Comparison of ENCODE assay signal across 15 cellular contexts in genomic region chr17:37212184-37212583, GRCh38.
A peak's percentile ranks its signal among the peaks of the same experiment; 100 is the strongest.
DNase-seq lines count a peak whose midpoint lies in the region; ATAC-seq, FAIRE-seq and TF ChIP-seq lines count a peak whose summit lies in the region.
"Had no signal": no experiment of that assay in that cellular context is flagged by ENCODE, and none has a peak within 500 bp of the region (broad histone marks: within the 10 kb centered on the region; RNA-seq: fewer than 3 reads in every experiment).

No MANE protein-coding gene starts in this region.

- TF ChIP-seq CTCF in A673 (conservative IDR thresholded peaks at IDR 0.05; ENCODE audit: low read depth, low read length) (no peak), K562 (IDR thresholded peaks at IDR 0.05 in 2 of 3, conservative IDR thresholded peaks at IDR 0.05 in 1 of 3; ENCODE audit: insufficient read depth in 2 of 3, low read depth in 1 of 3, low read length in 3 of 3) (0 out of 6 replicates have a peak, but pooled peaks of 1 of the 3 experiments have one; percentile 13), gastroesophageal sphincter (IDR thresholded peaks at IDR 0.05) (no peak)

- POLR2A ChIA-PET in A673 (lab: Charles Lee; ENCODE audit: low non-redundant PET) (no interaction called here), K562 (lab: Yijun Ruan, JAX) (interaction anchor here (0.6 to 0.7 kb wide), 2 partner anchors 37 to 99 kb away, joined by 3 read pairs; no protein-coding TSS in a partner anchor)
- POLR2A ChIA-PET in activated CD4-positive, alpha-beta memory T cell treated with anti-CD3 and anti-CD28 coated beads for 36 hours (lab: Charles Lee), result interaction anchor here (0.5 kb wide), 1 partner anchor 149 kb away, joined by 4 read pairs; no protein-coding TSS in a partner anchor

- 85% methylated on average over 2 of the region's 2 CpGs for WGBS in K562 (ENCODE audit: insufficient coverage, low coverage, missing lambda C conversion rate)
- 70 to 82% methylated on average over 2 of the region's 2 CpGs for WGBS in gastroesophageal sphincter (ENCODE audit: low coverage in 1 of 2), 2 donors

- ATAC-seq in K562 (peak; percentile 51; the same call in 2 of the 3 replicates), gastroesophageal sphincter (no peak), HG02852 (IDR thresholded peaks at IDR 0.05; ENCODE audit: unreplicated experiment) (no peak)
- ATAC-seq: Right ventricle myocardium inferior had no signal

- H3K36me3 ChIP-seq in A673 (ENCODE audit: insufficient read depth, low read length, poor library complexity, severe bottlenecking), result no peaks in the 10 kb centered on the region
- H3K36me3 ChIP-seq in K562 (ENCODE audit: control insufficient read depth, insufficient read depth, low read length), result peaks cover 95% of the 10 kb centered on the region
- peaks cover 0 to 72% of the 10 kb centered on the region in 2 donors for H3K36me3 ChIP-seq in gastroesophageal sphincter
- H3K36me3 ChIP-seq: thyroid gland had no signal

- intact Hi-C loops in A673 (cut with micrococcal nuclease; ENCODE audit: unreplicated experiment), result no loop called here
- intact Hi-C loops in K562 (cut with micrococcal nuclease), result loop anchor here (10.0 kb wide), 1 partner anchor 587 kb away; no protein-coding TSS in a partner anchor
- intact Hi-C loops in activated CD4-positive, alpha-beta memory T cell treated with anti-CD3 and anti-CD28 coated beads for 36 hours (cut with micrococcal nuclease), result no loop called here

- H3K27ac Mint-ChIP-seq in activated CD4-positive, alpha-beta memory T cell treated with anti-CD3 and anti-CD28 coated beads for 36 hours, result no peak overlapping the region
- H3K27ac Mint-ChIP-seq: mesothelial cell of epicardium had no signal

- in situ Hi-C loops in K562 (cut with MboI), result no loop called here

- H2AFZ ChIP-seq in K562 (ENCODE audit: low read depth, low read length), result no peak overlapping the region

- no peaks in the 10 kb centered on the region for H3K27me3 ChIP-seq in A673 (replicated peaks; ENCODE audit: insufficient read depth, low read depth, low read length, poor library complexity)
- H3K27me3 ChIP-seq in K562 (ENCODE audit: control insufficient read depth in 2 of 2, insufficient read depth in 2 of 2, low read length in 2 of 2), result no peaks in the 10 kb centered on the region
- H3K27me3 ChIP-seq in gastroesophageal sphincter, result no peaks in the 10 kb centered on the region
- H3K27me3 ChIP-seq: thyroid gland had no signal

- H4K20me1 ChIP-seq in K562 (replicated peaks; ENCODE audit: control insufficient read depth, insufficient read depth, low read length), result no peaks in the 10 kb centered on the region

- no peaks in the 10 kb centered on the region for H3K9me3 Mint-ChIP-seq in activated CD4-positive, alpha-beta memory T cell treated with anti-CD3 and anti-CD28 coated beads for 36 hours
- H3K9me3 Mint-ChIP-seq: mesothelial cell of epicardium had no signal

- BruUV-seq in A673 (replicated peaks; lab: Mats Ljungman, UMichigan) (no TSS peak), K562 (replicated peaks; lab: Mats Ljungman, UMichigan) (no TSS peak)

- H3K4me1 Mint-ChIP-seq in activated CD4-positive, alpha-beta memory T cell treated with anti-CD3 and anti-CD28 coated beads for 36 hours (ENCODE audit: low read depth), result no peaks in the 10 kb centered on the region

- H3K27me3 Mint-ChIP-seq in activated CD4-positive, alpha-beta memory T cell treated with anti-CD3 and anti-CD28 coated beads for 36 hours, result no peaks in the 10 kb centered on the region

- H3K79me2 ChIP-seq in K562 (ENCODE audit: control insufficient read depth, insufficient read depth, low read length), result no peaks in the 10 kb centered on the region

- H3K4me1 ChIP-seq in A673 (ENCODE audit: insufficient read depth, low read length, poor library complexity, severe bottlenecking) (no peaks in the 10 kb centered on the region), K562 (replicated peaks in 1 of 2; ENCODE audit: control insufficient read depth in 2 of 2, insufficient read depth in 2 of 2, low read length in 2 of 2) (peaks cover 0 to 10% of the 10 kb centered on the region in 2 experiments; a peak in 3 of 5 replicates), gastroesophageal sphincter (no peaks in the 10 kb centered on the region)
- H3K4me1 ChIP-seq: thyroid gland had no signal

- H3K36me3 Mint-ChIP-seq in activated CD4-positive, alpha-beta memory T cell treated with anti-CD3 and anti-CD28 coated beads for 36 hours, result peaks cover 20% of the 10 kb centered on the region

- no peak overlapping the region for H3K4me3 Mint-ChIP-seq in activated CD4-positive, alpha-beta memory T cell treated with anti-CD3 and anti-CD28 coated beads for 36 hours
- H3K4me3 Mint-ChIP-seq: mesothelial cell of epicardium had no signal

- H3K9me3 ChIP-seq in A673 (ENCODE audit: low read depth, low read length, poor library complexity, severe bottlenecking), result no peaks in the 10 kb centered on the region
- H3K9me3 ChIP-seq in K562 (replicated peaks; ENCODE audit: control insufficient read depth, insufficient read depth, low read depth, low read length), result no peaks in the 10 kb centered on the region
- H3K9me3 ChIP-seq in gastroesophageal sphincter, result no peaks in the 10 kb centered on the region
- H3K9me3 ChIP-seq: thyroid gland had no signal

- H3K4me3 ChIP-seq in A673 (ENCODE audit: low read depth, low read length, poor library complexity, severe bottlenecking) (no peak overlapping the region), K562 (no peak overlapping the region), gastroesophageal sphincter (no peak overlapping the region)
- H3K4me3 ChIP-seq: thyroid gland had no signal

- peak; percentile 10 for DNase-seq in A673 (ENCODE audit: low spot score)
- peak; percentile 13 to 41 for DNase-seq in Kasumi-1 (lab: John Stamatoyannopoulos, UW)
- no peak for DNase-seq in K562 (ENCODE audit: extremely low read depth in 1 of 4, low spot score in 3 of 4)
- DNase-seq in iris pigment epithelial cell (ENCODE audit: low read depth), result peak; percentile 32
- no peak for DNase-seq in activated CD4-positive, alpha-beta memory T cell treated with anti-CD3 and anti-CD28 coated beads for 36 hours
- DNase-seq in T1000 (lab: John Stamatoyannopoulos, UW), result no peak
- DNase-seq: NCI-H1417 treated with DMSO at 0.1 percent for 48 hours; NCI-H526 treated with DMSO at 0.1 percent for 48 hours; stimulated activated CD4-positive, alpha-beta T cell treated with anti-CD3 and anti-CD28 coated beads, Interleukin-15, amount 100 ng/mL, for 24 hours; thyroid gland had no signal

- H3K27ac ChIP-seq in A673 (ENCODE audit: low read depth, low read length, poor library complexity, severe bottlenecking), result no peak overlapping the region
- no peak overlapping the region for H3K27ac ChIP-seq in K562 (ENCODE audit: extremely low read depth, low read depth, low read length)
- no peak overlapping the region for H3K27ac ChIP-seq in gastroesophageal sphincter
- H3K27ac ChIP-seq: epithelial cell of prostate, thyroid gland had no signal

- TF ChIP-seq EP300 in K562 (IDR thresholded peaks at IDR 0.05; ENCODE audit: low read length) (no peak), gastroesophageal sphincter (IDR thresholded peaks at IDR 0.05) (no peak)

- no peak for FAIRE-seq in K562 (lab: Jason Lieb, UNC)

- no peak overlapping the region for H3K4me2 ChIP-seq in K562 (ENCODE audit: insufficient read depth, low read length)

- no peak for TF ChIP-seq RAD21 in K562 (CRISPR knock-in tag; conservative IDR thresholded peaks at IDR 0.05 in 1 of 2, IDR thresholded peaks at IDR 0.05 in 1 of 2)

- H3K9ac ChIP-seq in K562 (ENCODE audit: insufficient read depth in 1 of 2, low read depth in 2 of 2, low read length in 2 of 2), result no peak overlapping the region

- CTCF ChIA-PET in A673 (lab: Charles Lee) (no interaction called here), K562 (lab: Yijun Ruan, JAX; ENCODE audit: low intra/inter-chr PET ratio) (interaction anchor here (0.6 to 1.4 kb wide), 2 partner anchors 609 to 611 kb away, joined by 3 read pairs; no protein-coding TSS in a partner anchor)
- CTCF ChIA-PET in activated CD4-positive, alpha-beta memory T cell treated with anti-CD3 and anti-CD28 coated beads for 36 hours (lab: Charles Lee), result no interaction called here

- TF ChIP-seq POLR2A in K562 (conservative IDR thresholded peaks at IDR 0.05), result no peak
- TF ChIP-seq POLR2A in gastroesophageal sphincter (IDR thresholded peaks at IDR 0.05), result no peak

- no peaks in the 10 kb centered on the region for H3K9me1 ChIP-seq in K562 (ENCODE audit: control insufficient read depth, insufficient read depth, low read length)

TF ChIP-seq in K562, 482 proteins besides CTCF, POLR2A, EP300 and RAD21 (continues in another document):
- TF ChIP-seq E2F3 (CRISPR knock-in tag; IDR thresholded peaks at IDR 0.05) (no peak), DDX20 (tag; IDR thresholded peaks at IDR 0.05; ENCODE audit: low read depth) (no peak), E2F5 (CRISPR knock-in tag; IDR thresholded peaks at IDR 0.05) (no peak), ZEB2 (IDR thresholded peaks at IDR 0.05) (no peak), XRCC4 (IDR thresholded peaks at IDR 0.05; ENCODE audit: extremely low read depth, insufficient read depth, insufficient read length) (no peak), YY1 (IDR thresholded peaks at IDR 0.05; ENCODE audit: borderline replicate concordance in 1 of 3, control insufficient read depth in 1 of 3, extremely low read depth in 1 of 3, insufficient read depth in 3 of 3, insufficient read length in 1 of 3, insufficient replicate concordance in 2 of 3, low read depth in 1 of 3, low read length in 2 of 3) (no peak), MCM7 (IDR thresholded peaks at IDR 0.05) (no peak), GTF2A2 (tag; IDR thresholded peaks at IDR 0.05) (no peak), SMC3 (conservative IDR thresholded peaks at IDR 0.05; ENCODE audit: insufficient read depth, low read depth, low read length) (no peak), BDP1 (IDR thresholded peaks at IDR 0.05; ENCODE audit: insufficient read depth, insufficient read length) (no peak), ZNF695 (CRISPR knock-in tag; IDR thresholded peaks at IDR 0.05) (no peak)

Comparison
In these comparisons a context has a peak if more than half of its experiments do, and no peak if none do; other contexts are left out.
1. DNase-seq: peak in A673 (single experiment), Kasumi-1 (2 of 2) and iris pigment epithelial cell (single experiment); none in K562 (0 of 4), activated CD4-positive, alpha-beta memory T cell treated with anti-CD3 and anti-CD28 coated beads for 36 hours (single experiment) and T1000 (single experiment).